13 cellular contexts compared by ENCODE assay signal in the genomic region with DNA sequence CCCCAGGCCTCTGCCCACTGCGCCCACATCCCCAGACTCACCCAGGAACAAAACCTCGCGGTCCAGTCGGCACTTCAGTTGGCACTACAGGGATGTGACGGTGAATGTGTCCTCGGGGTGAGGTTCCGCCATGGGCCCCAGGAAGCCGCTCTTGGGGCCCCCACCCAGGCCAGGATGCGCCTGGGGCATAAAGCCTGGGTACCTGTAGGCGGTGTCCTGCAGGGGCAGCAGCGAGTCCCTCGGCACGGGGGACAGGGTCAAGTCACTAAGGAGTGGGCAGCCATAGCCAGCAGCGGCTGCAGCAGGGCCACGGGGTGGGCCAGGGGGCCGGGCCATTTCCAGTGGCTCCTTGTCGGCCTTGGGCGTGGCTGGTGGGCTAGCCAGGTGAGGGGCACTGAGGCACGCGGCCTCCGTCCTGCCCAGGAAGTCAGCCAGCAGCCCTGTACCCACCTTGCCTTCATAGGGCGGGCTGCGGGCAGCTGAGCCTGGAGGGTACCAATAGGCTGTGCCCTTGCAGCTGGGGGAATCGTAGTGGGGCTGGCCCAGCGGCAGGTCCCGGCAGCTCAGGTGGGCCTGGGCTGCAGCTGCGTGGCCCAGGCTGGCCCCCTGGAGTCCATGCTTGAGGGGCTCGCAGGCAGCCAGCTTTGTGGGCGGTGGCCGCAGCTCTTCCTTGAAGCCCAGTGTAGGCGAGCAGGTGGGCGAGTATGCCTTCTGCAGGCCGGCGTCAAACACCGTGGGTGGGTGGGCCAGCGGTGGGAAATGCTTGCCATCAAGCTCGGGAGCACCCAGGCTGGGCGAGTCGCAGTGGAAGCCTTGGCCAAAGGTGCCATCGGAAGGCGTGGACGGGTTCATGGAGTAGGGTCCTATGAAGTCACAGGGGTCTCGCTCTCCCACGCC. TPM values are rescaled to one million over a fixed set of nuclear protein-coding genes. Genes with fewer than 3 reads are reported as not detected.
A peak's percentile ranks its signal among the peaks of the same experiment; 100 is the strongest.
DNase-seq lines count a peak whose midpoint lies in the region; ATAC-seq and TF ChIP-seq lines count a peak whose summit lies in the region.
"Had no signal": no experiment of that assay in that cellular context is flagged by ENCODE, and none has a peak within 500 bp of the region (broad histone marks: within the 10 kb centered on the region; RNA-seq: fewer than 3 reads in every experiment).

No MANE protein-coding gene starts in this region.

- no peak overlapping the region for H4K5ac ChIP-seq in H9 (ENCODE audit: insufficient read length, low read depth, low read length)

- H3T11ph ChIP-seq in H9 (ENCODE audit: low read length) = no peak overlapping the region

- CTCF ChIA-PET in CD8-positive, alpha-beta memory T cell (lab: Charles Lee) = interaction anchor here (1.0 to 5.6 kb wide), 2 partner anchors 10 to 21 kb away, joined by 4 to 22 read pairs; no protein-coding TSS in a partner anchor

- WGBS in H9 (ENCODE audit: extremely low coverage, insufficient read length, low lambda C conversion rate) = no CpG with 5 or more reads among the region's 44 CpGs
- WGBS in adrenal gland, 4 donors = 84 to 91% (median 88%) methylated on average over 33 to 44 of the region's 44 CpGs
- 86 to 95% (median 90%) methylated on average over 29 to 44 of the region's 44 CpGs for WGBS in spleen, 5 donors

- H4K8ac ChIP-seq in H9 (replicated peaks; ENCODE audit: insufficient read length, low read depth, low read length) = no peak overlapping the region

- H3K36me3 ChIP-seq in adrenal gland (replicated peaks in 1 of 2) = peaks cover 0 to 51% of the 10 kb centered on the region in 2 donors
- H3K36me3 ChIP-seq in right atrium auricular region = peaks cover 59% of the 10 kb centered on the region
- peaks cover 0 to 86% (median 48%) of the 10 kb centered on the region in 6 donors for H3K36me3 ChIP-seq in spleen
- no peaks in the 10 kb centered on the region for H3K36me3 ChIP-seq in CD8-positive, alpha-beta memory T cell (ENCODE audit: insufficient read depth, low read length)

- H2AK5ac ChIP-seq in H9 (ENCODE audit: insufficient read length, low read length) = no peak overlapping the region

- H3K4me2 ChIP-seq in H9 (ENCODE audit: insufficient read depth, insufficient read length, low read length) = no peak overlapping the region

- H2BK15ac ChIP-seq in H9 (ENCODE audit: low read depth, low read length) = no peak overlapping the region

- no peak overlapping the region for H3K4ac ChIP-seq in H9 (ENCODE audit: low read depth, low read length)

- H3K9ac ChIP-seq in H9 (ENCODE audit: extremely low read depth, insufficient read length, low read length) = no peak overlapping the region

- no peaks in the 10 kb centered on the region for H3K9me3 ChIP-seq in H9 (ENCODE audit: control insufficient read depth, low read depth, low read length)
- H3K9me3 ChIP-seq in adrenal gland (replicated peaks in 1 of 3) = no peaks in the 10 kb centered on the region
- H3K9me3 ChIP-seq in right atrium auricular region = no peaks in the 10 kb centered on the region
- H3K9me3 ChIP-seq in spleen = no peaks in the 10 kb centered on the region
- H3K9me3 ChIP-seq in CD8-positive, alpha-beta memory T cell (ENCODE audit: low read length) = no peaks in the 10 kb centered on the region

- no peak overlapping the region for H2BK5ac ChIP-seq in H9 (ENCODE audit: insufficient read length, low read length)

- no peaks in the 10 kb centered on the region for H3K9me3 Mint-ChIP-seq in H9
- no peaks in the 10 kb centered on the region for H3K9me3 Mint-ChIP-seq in CD8-positive, alpha-beta memory T cell
- H3K9me3 Mint-ChIP-seq: CD8-positive, alpha-beta T cell; memory B cell had no signal

- no peak overlapping the region for H2AFZ ChIP-seq in H9 (ENCODE audit: low read length)

- H2BK120ac ChIP-seq in H9 (ENCODE audit: low read depth, low read length, poor library complexity, severe bottlenecking) = no peak overlapping the region

- no peak overlapping the region for H2BK12ac ChIP-seq in H9 (ENCODE audit: insufficient read length, low read depth, low read length)

- no peak overlapping the region for H3K23ac ChIP-seq in H9 (ENCODE audit: insufficient read length, low read depth, low read length)

- H3K79me1 ChIP-seq in H9 (ENCODE audit: insufficient read depth, low read depth, low read length, poor library complexity, severe bottlenecking) = no peaks in the 10 kb centered on the region

- intact Hi-C loops in adrenal gland (cut with DNase I) = no loop called here
- intact Hi-C loops in spleen (cut with DNase I; ENCODE audit: low total_unique reads) = no loop called here

- TF ChIP-seq CTCF in H9 (conservative IDR thresholded peaks at IDR 0.05) (peak; percentile 61), adrenal gland (IDR thresholded peaks at IDR 0.05) (peak in 2 of 6 experiments; percentile 11 to 12), right atrium auricular region (IDR thresholded peaks at IDR 0.05) (no peak), spleen (IDR thresholded peaks at IDR 0.05 in 8 of 11, conservative IDR thresholded peaks at IDR 0.05 in 3 of 11) (no peak)

- no peak overlapping the region for H3K56ac ChIP-seq in H9 (ENCODE audit: insufficient read length, low read depth, low read length)

- H3K4me1 Mint-ChIP-seq in H9 = peaks cover 10 to 13% of the 10 kb centered on the region in 2 experiments
- peaks cover 0 to 8% (median 0%) of the 10 kb centered on the region in 3 donors for H3K4me1 Mint-ChIP-seq in CD8-positive, alpha-beta memory T cell

- H3K27ac Mint-ChIP-seq in H9 = peak overlapping the region; percentile 45 to 67 (median 59); a peak in 5 of 7 replicates
- peak overlapping the region in 1 of 8 donors; percentile 17 for H3K27ac Mint-ChIP-seq in CD8-positive, alpha-beta memory T cell
- H3K27ac Mint-ChIP-seq: CD8-positive, alpha-beta T cell; memory B cell had no signal

- H3K4me3 ChIP-seq in adrenal gland (no peak overlapping the region), right atrium auricular region (no peak overlapping the region), spleen (no peak overlapping the region)
- no peak overlapping the region for H3K4me3 ChIP-seq in CD8-positive, alpha-beta memory T cell (ENCODE audit: low read length)

- no peaks in the 10 kb centered on the region for H3K27me3 Mint-ChIP-seq in H9 (ENCODE audit: low read depth)
- peaks cover 0 to 2% of the 10 kb centered on the region in 2 donors for H3K27me3 Mint-ChIP-seq in CD8-positive, alpha-beta memory T cell
- H3K27me3 Mint-ChIP-seq: memory B cell had no signal

- no peak for TF ChIP-seq POLR2A in adrenal gland (IDR thresholded peaks at IDR 0.05)
- no peak for TF ChIP-seq POLR2A in spleen (IDR thresholded peaks at IDR 0.05)

- no peak for ATAC-seq in GM21360 (IDR thresholded peaks at IDR 0.05; ENCODE audit: unreplicated experiment)
- ATAC-seq: CD8-positive, alpha-beta T cell; Panc1 had no signal

- POLR2A ChIA-PET in CD8-positive, alpha-beta memory T cell (lab: Charles Lee) = interaction anchor here (0.7 kb wide), 1 partner anchor 149 kb away, joined by 4 read pairs; no protein-coding TSS in a partner anchor

- H3K36me3 Mint-ChIP-seq in H9 (ENCODE audit: insufficient read depth in 1 of 3, low read depth in 3 of 3) = peaks cover 9 to 39% (median 33%) of the 10 kb centered on the region in 3 experiments; a peak in 5 of 7 replicates
- H3K36me3 Mint-ChIP-seq in CD8-positive, alpha-beta memory T cell = peaks cover 0 to 43% (median 6%) of the 10 kb centered on the region in 3 donors

- DNase-seq in H9 = no peak
- no peak for DNase-seq in adrenal gland
- no peak for DNase-seq in right atrium auricular region (ENCODE audit: low spot score)
- DNase-seq in spleen = no peak
- DNase-seq in CD8-positive, alpha-beta memory T cell = no peak
- DNase-seq in activated CD4-positive, alpha-beta T cell treated with anti-CD3 and anti-CD28 coated beads, Interleukin-2, amount 50 U/mL, for 1 hour = no peak
- no peak for DNase-seq in amygdala (lab: John Stamatoyannopoulos, UW)
- DNase-seq: CD8-positive, alpha-beta T cell; NCI-H1092 treated with DMSO at 0.1 percent for 48 hours; NCI-H446 treated with DMSO at 0.1 percent for 48 hours had no signal

- 0 out of 2 replicates have a peak, but pooled peaks cover 3% of the 10 kb centered on the region for H3K4me1 ChIP-seq in H9 (ENCODE audit: insufficient read depth, low read length)
- peaks cover 47 to 58% of the 10 kb centered on the region in 2 donors for H3K4me1 ChIP-seq in adrenal gland (replicated peaks in 1 of 2)
- H3K4me1 ChIP-seq in right atrium auricular region = peaks cover 0 to 50% of the 10 kb centered on the region in 2 donors
- peaks cover 15 to 86% (median 55%) of the 10 kb centered on the region in 6 donors for H3K4me1 ChIP-seq in spleen
- H3K4me1 ChIP-seq in CD8-positive, alpha-beta memory T cell (ENCODE audit: insufficient read depth, low read length) = peaks cover 7% of the 10 kb centered on the region

- H4K20me1 ChIP-seq in H9 (ENCODE audit: control insufficient read depth, insufficient read depth, insufficient read length) = no peaks in the 10 kb centered on the region

- H2BK20ac ChIP-seq in H9 (ENCODE audit: low read depth, low read length, poor library complexity, severe bottlenecking) = no peak overlapping the region

- no peak overlapping the region for H3K18ac ChIP-seq in H9 (ENCODE audit: insufficient read length, low read depth, low read length)

- H3K27me3 ChIP-seq in H9 (ENCODE audit: insufficient read depth, low read length) (no peaks in the 10 kb centered on the region), adrenal gland (no peaks in the 10 kb centered on the region), right atrium auricular region (no peaks in the 10 kb centered on the region), spleen (replicated peaks in 1 of 7) (no peaks in the 10 kb centered on the region)
- no peaks in the 10 kb centered on the region for H3K27me3 ChIP-seq in CD8-positive, alpha-beta memory T cell (ENCODE audit: insufficient read depth, low read length, poor library complexity, severe bottlenecking)

- no peak overlapping the region; a peak in 1 of 5 replicates for H3K4me3 Mint-ChIP-seq in H9
- H3K4me3 Mint-ChIP-seq in CD8-positive, alpha-beta memory T cell = no peak overlapping the region
- H3K4me3 Mint-ChIP-seq: CD8-positive, alpha-beta T cell; memory B cell had no signal

- no peaks in the 10 kb centered on the region for H3K79me2 ChIP-seq in H9 (ENCODE audit: insufficient read depth, low read length)

- no peak overlapping the region for H4K91ac ChIP-seq in H9 (ENCODE audit: insufficient read length, low read depth, low read length)

- peaks cover 3% of the 10 kb centered on the region for H3K23me2 ChIP-seq in H9 (ENCODE audit: insufficient read length, low read depth, low read length, poor library complexity, severe bottlenecking)

- H3K14ac ChIP-seq in H9 (ENCODE audit: insufficient read depth, low read length) = no peak overlapping the region; the same call in 1 of the 2 replicates

- H3K27ac ChIP-seq in H9 (ENCODE audit: insufficient read length, low read depth, low read length) (no peak overlapping the region), adrenal gland (peak overlapping the region in 4 of 5 donors; percentile 85 to 98 (median 94)), right atrium auricular region (peak overlapping the region; percentile 91 to 95), spleen (peak overlapping the region; percentile 2 to 74 (median 62))
- no peak overlapping the region for H3K27ac ChIP-seq in CD8-positive, alpha-beta memory T cell (ENCODE audit: low read depth, low read length)

RNA-seq across cellular contexts. Expression of gene AHDC1, which starts 56.5 kb away (rescaled TPM):
- 23.7 and 29.4 TPM in 2 replicates for total RNA-seq in H9 (2021)
- total RNA-seq in adrenal gland = 100 to 1,000 TPM in 1 of 8 donors, 10 to 100 TPM in 7; 43.9 to 111 (median 71.8) TPM
- 10 to 100 TPM; 10.4 to 98.5 (median 27.0) TPM for polyA plus RNA-seq in adrenal gland
- 10 to 100 TPM; 23.5 to 35.0 TPM for total RNA-seq in right atrium auricular region
- total RNA-seq in spleen = 100 to 1,000 TPM in 1 of 7 donors, 10 to 100 TPM in 6; 35.1 to 104 (median 54.6) TPM
- 10 to 100 TPM in 1 of 3 donors, 1 to 10 TPM in 2; 3.2 to 24.2 (median 4.3) TPM for polyA plus RNA-seq in spleen
- total RNA-seq in CD8-positive, alpha-beta memory T cell = 10 to 100 TPM; 11.5 TPM
- 1.9 TPM for polyA plus RNA-seq in CD8-positive, alpha-beta memory T cell

RNA-seq across cellular contexts. Expression of gene WASF2, which starts 57.5 kb away (rescaled TPM):
- total RNA-seq in H9 (2021) (65.9 and 69.2 TPM in 2 replicates), adrenal gland (100 to 1,000 TPM in 4 of 8 donors, 10 to 100 TPM in 4; 47.3 to 159 (median 93.4) TPM), right atrium auricular region (10 to 100 TPM; 20.7 to 49.0 TPM), spleen (100 to 1,000 TPM in 4 of 7 donors, 10 to 100 TPM in 3; 92.1 to 196 (median 129) TPM)
- polyA plus RNA-seq in adrenal gland (10 to 100 TPM; 18.9 to 94.6 (median 29.0) TPM), spleen (10 to 100 TPM; 17.2 to 36.8 (median 23.5) TPM)
- 100 to 1,000 TPM; 120 to 128 TPM for total RNA-seq in CD8-positive, alpha-beta memory T cell
- polyA plus RNA-seq in CD8-positive, alpha-beta memory T cell = 64.1 TPM

Comparison
In these comparisons a context has a peak if more than half of its experiments do, and no peak if none do; other contexts are left out.
1. H3K27ac ChIP-seq: peak in adrenal gland (4 of 5), right atrium auricular region (2 of 2) and spleen (8 of 8); none in H9 (single experiment) and CD8-positive, alpha-beta memory T cell (single experiment).